12 cellular contexts compared by ENCODE assay signal in genomic region chr17:42142371-42142896, GRCh38. TPM values are rescaled to one million over a fixed set of nuclear protein-coding genes. Genes with fewer than 3 reads are reported as not detected.
DNase-seq lines count a peak whose midpoint lies in the region; ATAC-seq and TF ChIP-seq lines count a peak whose summit lies in the region.
"Had no signal": no experiment of that assay in that cellular context is flagged by ENCODE, and none has a peak within 500 bp of the region (broad histone marks: within the 10 kb centered on the region; RNA-seq: fewer than 3 reads in every experiment).

No MANE protein-coding gene starts in this region.

- POLR2A ChIA-PET in IMR-90 (lab: Charles Lee; ENCODE audit: unreplicated experiment) = no interaction called here

- peak overlapping the region; percentile 55 for H3K27ac ChIP-seq in IMR-90 (ENCODE audit: insufficient read depth, low read length)
- peak overlapping the region; percentile 35 for H3K27ac ChIP-seq in cingulate gyrus (ENCODE audit: low read depth, low read length)
- H3K27ac ChIP-seq in mesodermal cell (ENCODE audit: low read depth, low read length, severe bottlenecking) = peak overlapping the region; percentile 26
- H3K27ac ChIP-seq: C4-2B had no signal

- H3K36me3 ChIP-seq in IMR-90 (ENCODE audit: control insufficient read depth, insufficient read depth, low read length) (peaks cover 19% of the 10 kb centered on the region), mesodermal cell (ENCODE audit: control insufficient read depth, insufficient read depth, low read length) (peaks cover 66% of the 10 kb centered on the region)

- no peak overlapping the region for H2AFZ ChIP-seq in IMR-90 (replicated peaks; ENCODE audit: low read length, poor library complexity)

- H3K4me1 ChIP-seq in IMR-90 (ENCODE audit: control insufficient read depth, insufficient read depth, low read length) = peaks cover 26% of the 10 kb centered on the region
- H3K4me1 ChIP-seq in mesodermal cell (ENCODE audit: control insufficient read depth, insufficient read depth, low read length, poor library complexity, severe bottlenecking) = peaks cover 12% of the 10 kb centered on the region

- DNase-seq in ACHN (peak; percentile 48), IMR-90 (peak; percentile 87), GF-D8 (lab: John Stamatoyannopoulos, UW) (no peak), NCI-H187 treated with DMSO at 0.1 percent for 48 hours (lab: John Stamatoyannopoulos, UW) (no peak), G401 (ENCODE audit: low spot score) (no peak)
- no peak for DNase-seq in stimulated activated CD4-positive, alpha-beta T cell treated with anti-CD3 and anti-CD28 coated beads, Interleukin-2, amount 100 ng/mL, for 24 hours
- DNase-seq: activated T-cell treated with anti-CD3 and anti-CD28 coated beads, Interleukin-2, amount 50 U/mL, for 1 hour; stimulated activated naive CD4-positive, alpha-beta T cell treated with Interleukin-2 at 50 U/mL for 16 hours had no signal

- H2BK20ac ChIP-seq in IMR-90 (ENCODE audit: low read depth, low read length) = no peak overlapping the region

- peak overlapping the region; percentile 58; the same call in 1 of the 2 replicates for H2AK5ac ChIP-seq in IMR-90 (ENCODE audit: low read depth, low read length)

- peak overlapping the region; percentile 49 for H2AK9ac ChIP-seq in IMR-90 (replicated peaks; ENCODE audit: low read depth, low read length, poor library complexity)

- peaks cover 69% of the 10 kb centered on the region for H4K20me1 ChIP-seq in IMR-90 (ENCODE audit: insufficient read depth, low read length)

- H2BK15ac ChIP-seq in IMR-90 (ENCODE audit: low read depth, low read length) = no peak overlapping the region; the same call in 2 of the 3 replicates

- H4K8ac ChIP-seq in IMR-90 (ENCODE audit: low read depth in 2 of 2, low read length in 2 of 2) = peak overlapping the region in 1 of 2 experiments; percentile 6; a peak in 1 of 4 replicates

- BruUV-seq in IMR-90 (replicated peaks; lab: Mats Ljungman, UMichigan) = no TSS peak

- H3K79me1 ChIP-seq in IMR-90 (ENCODE audit: low read depth in 1 of 2, low read length in 2 of 2) = peaks cover 21 to 70% of the 10 kb centered on the region in 2 experiments

- TF ChIP-seq RAD21 in IMR-90 (IDR thresholded peaks at IDR 0.05; ENCODE audit: low read length) = no peak

- H3K9ac ChIP-seq in IMR-90 (ENCODE audit: low read depth, low read length) = no peak overlapping the region

- no peak overlapping the region for H4K5ac ChIP-seq in IMR-90 (ENCODE audit: low read depth, low read length)

- no peak overlapping the region for H3K56ac ChIP-seq in IMR-90 (ENCODE audit: extremely low read depth, insufficient read depth, low read length)

- H3K27me3 ChIP-seq in IMR-90 (ENCODE audit: control insufficient read depth, insufficient read depth, low read length) = no peaks in the 10 kb centered on the region

- peak overlapping the region; percentile 33; the same call in 1 of the 2 replicates for H3K4me2 ChIP-seq in IMR-90 (ENCODE audit: low read depth, low read length)

- H3K4me3 ChIP-seq in IMR-90 (ENCODE audit: insufficient read depth, low read depth, low read length) (no peak overlapping the region), mesodermal cell (ENCODE audit: extremely low read depth, insufficient read depth, low read length, poor library complexity, severe bottlenecking) (no peak overlapping the region)

- peaks cover 42% of the 10 kb centered on the region for H3K9me1 ChIP-seq in IMR-90 (ENCODE audit: insufficient read depth, low read length)

- no peak for TF ChIP-seq POLR2A in IMR-90 (IDR thresholded peaks at IDR 0.05; ENCODE audit: low read depth, low read length)

- no peak overlapping the region for H3K18ac ChIP-seq in IMR-90 (ENCODE audit: low read depth, low read length)

- CTCF ChIA-PET in IMR-90 (lab: Yijun Ruan, JAX) = no interaction called here

- H4K91ac ChIP-seq in IMR-90 (ENCODE audit: insufficient read depth, low read depth, low read length) = peak overlapping the region; percentile 8; the same call in 1 of the 2 replicates

- peak overlapping the region; percentile 67; the same call in 1 of the 2 replicates for H3K14ac ChIP-seq in IMR-90 (replicated peaks; ENCODE audit: low read depth, low read length)

- dilution Hi-C loops in IMR-90 (cut with HindIII; ENCODE audit: low sequenced_read_pairs, unreplicated experiment) = no loop called here

- in situ Hi-C loops in ACHN (cut with HindIII; ENCODE audit: low pct_ligation_motif_present, low pct_unique_long_range_greater_than_20kb, low sequenced_read_pairs) (no loop called here), IMR-90 (cut with MboI; ENCODE audit: low sequenced_read_pairs) (no loop called here), G401 (cut with HindIII; ENCODE audit: low sequenced_read_pairs) (no loop called here)

- H3K4ac ChIP-seq in IMR-90 (ENCODE audit: low read depth, low read length) = peak overlapping the region; percentile 74

- intact Hi-C loops in IMR-90 (cut with micrococcal nuclease) = no loop called here

- H2BK120ac ChIP-seq in IMR-90 (ENCODE audit: low read depth, low read length) = peak overlapping the region; percentile 64

- H3K9me3 ChIP-seq in IMR-90 (ENCODE audit: control insufficient read depth, insufficient read depth, low read length) (no peaks in the 10 kb centered on the region), mesodermal cell (ENCODE audit: control insufficient read depth, low read length) (no peaks in the 10 kb centered on the region)

- peak overlapping the region; percentile 55; the same call in 1 of the 2 replicates for H3K23ac ChIP-seq in IMR-90 (ENCODE audit: low read depth, low read length)

- TF ChIP-seq CTCF in IMR-90 (conservative IDR thresholded peaks at IDR 0.05; ENCODE audit: low read depth, low read length) = no peak; the same call in 1 of the 2 replicates

- H2BK5ac ChIP-seq in IMR-90 (ENCODE audit: low read depth, low read length, poor library complexity, severe bottlenecking) = peak overlapping the region; percentile 87

- 33% methylated on average over 6 of the region's 7 CpGs; no CpG with 5 or more reads in 1 of the 2 experiments for WGBS in IMR-90 (ENCODE audit: extremely low coverage in 2 of 2, insufficient read length in 1 of 2), 2 experiments
- WGBS in mesodermal cell (ENCODE audit: insufficient coverage in 2 of 2), 2 experiments = 81 to 99% methylated on average over 7 of the region's 7 CpGs

- ATAC-seq in IMR-90 (ENCODE audit: low read depth) = peak; percentile 77

TF ChIP-seq in IMR-90, 13 proteins besides CTCF, POLR2A, EP300 and RAD21 (continues in another document):
- no peak for TF ChIP-seq USF2 (IDR thresholded peaks at IDR 0.05; ENCODE audit: low read depth, low read length)
- peak; percentile 42; the same call in 1 of the 2 replicates for TF ChIP-seq FOS (IDR thresholded peaks at IDR 0.05; ENCODE audit: low read depth, low read length)
- TF ChIP-seq SMC3 (IDR thresholded peaks at IDR 0.05; ENCODE audit: low read depth, low read length) = no peak
- TF ChIP-seq CHD1 (IDR thresholded peaks at IDR 0.05; ENCODE audit: low read depth, low read length) = no peak
- TF ChIP-seq RCOR1 (IDR thresholded peaks at IDR 0.05; ENCODE audit: insufficient replicate concordance, low read length) = no peak
- TF ChIP-seq MAZ (IDR thresholded peaks at IDR 0.05; ENCODE audit: borderline replicate concordance, low read depth, low read length) = no peak
- peak; percentile 35; the same call in 1 of the 2 replicates for TF ChIP-seq RFX5 (IDR thresholded peaks at IDR 0.05; ENCODE audit: low read depth, low read length)

RNA-seq across cellular contexts. Expression of gene RAB5C, which starts 12.4 kb away (rescaled TPM):
- total RNA-seq in IMR-90 (2012; rRNA removed) = 112 and 126 TPM in 2 replicates
- polyA plus RNA-seq in IMR-90 (2012; rRNA removed) = 277 and 312 TPM in 2 replicates
- 208 and 308 TPM in 2 replicates for polyA plus RNA-seq in IMR-90 (2012; cell fraction: cytosol; rRNA removed)
- 135 and 149 TPM in 2 replicates for polyA plus RNA-seq in IMR-90 (2012; cell fraction: nucleus; rRNA removed; ENCODE audit: low replicate concordance)
- 137 TPM for polyA plus RNA-seq in mesodermal cell (2013, experiment 1 of 2)
- polyA plus RNA-seq in mesodermal cell (2013, experiment 2 of 2) = 122 TPM
- total RNA-seq in G401 (2014; rRNA removed; shearing (Covaris generic)) = 130 and 145 TPM in 2 replicates

RNA-seq across cellular contexts. Expression of gene HSPB9, which starts 19.8 kb away (rescaled TPM):
- not detected in 2 replicates for total RNA-seq in IMR-90 (2012; rRNA removed)
- not detected in 2 replicates for polyA plus RNA-seq in IMR-90 (2012; rRNA removed)
- polyA plus RNA-seq in IMR-90 (2012; cell fraction: cytosol; rRNA removed) = not detected in 2 replicates
- polyA plus RNA-seq in IMR-90 (2012; cell fraction: nucleus; rRNA removed; ENCODE audit: low replicate concordance) = 0.06 and 0.09 TPM in 2 replicates
- polyA plus RNA-seq in mesodermal cell (2013, experiment 1 of 2) = 0.15 TPM
- not detected for polyA plus RNA-seq in mesodermal cell (2013, experiment 2 of 2)
- not detected in 2 replicates for total RNA-seq in G401 (2014; rRNA removed; shearing (Covaris generic))

RNA-seq across cellular contexts. Expression of gene KAT2A, which starts 21.3 kb away (rescaled TPM):
- total RNA-seq in IMR-90 (2012; rRNA removed) = 5.3 and 6.3 TPM in 2 replicates
- 28.2 and 31.4 TPM in 2 replicates for polyA plus RNA-seq in IMR-90 (2012; rRNA removed)
- polyA plus RNA-seq in IMR-90 (2012; cell fraction: cytosol; rRNA removed) = 12.9 and 17.4 TPM in 2 replicates
- polyA plus RNA-seq in IMR-90 (2012; cell fraction: nucleus; rRNA removed; ENCODE audit: low replicate concordance) = 273 and 329 TPM in 2 replicates
- polyA plus RNA-seq in mesodermal cell (2013, experiment 1 of 2) = 30.2 TPM
- polyA plus RNA-seq in mesodermal cell (2013, experiment 2 of 2) = 23.6 TPM
- 26.3 and 28.6 TPM in 2 replicates for total RNA-seq in G401 (2014; rRNA removed; shearing (Covaris generic))

RNA-seq across cellular contexts. Expression of gene DHX58, which starts 29.9 kb away (rescaled TPM):
- total RNA-seq in IMR-90 (2012; rRNA removed) = 1.1 and 1.4 TPM in 2 replicates
- polyA plus RNA-seq in IMR-90 (2012; rRNA removed) = 1.9 and 2.8 TPM in 2 replicates
- 1.9 and 2.5 TPM in 2 replicates for polyA plus RNA-seq in IMR-90 (2012; cell fraction: cytosol; rRNA removed)
- 14.8 and 19.4 TPM in 2 replicates for polyA plus RNA-seq in IMR-90 (2012; cell fraction: nucleus; rRNA removed; ENCODE audit: low replicate concordance)
- polyA plus RNA-seq in mesodermal cell (2013, experiment 1 of 2) = 0.33 TPM
- polyA plus RNA-seq in mesodermal cell (2013, experiment 2 of 2) = not detected
- total RNA-seq in G401 (2014; rRNA removed; shearing (Covaris generic)) = 2.4 and 6.5 TPM in 2 replicates

RNA-seq across cellular contexts. Expression of gene KCNH4, which starts 38.5 kb away (rescaled TPM):
- total RNA-seq in IMR-90 (2012; rRNA removed) = not detected in 2 replicates
- polyA plus RNA-seq in IMR-90 (2012; rRNA removed) = 0.03 and 0.06 TPM in 2 replicates
- polyA plus RNA-seq in IMR-90 (2012; cell fraction: cytosol; rRNA removed) = 0.02 and 0.05 TPM in 2 replicates
- polyA plus RNA-seq in IMR-90 (2012; cell fraction: nucleus; rRNA removed; ENCODE audit: low replicate concordance) = 0.09 and 0.11 TPM in 2 replicates
- 0.07 TPM for polyA plus RNA-seq in mesodermal cell (2013, experiment 1 of 2)
- not detected for polyA plus RNA-seq in mesodermal cell (2013, experiment 2 of 2)
- total RNA-seq in G401 (2014; rRNA removed; shearing (Covaris generic)) = not detected in 2 replicates
- total RNA-seq: liver had no signal

Comparison
In these comparisons a context has a peak if more than half of its experiments do, and no peak if none do; other contexts are left out.
1. DNase-seq: peak in ACHN (single experiment) and IMR-90 (single experiment); none in GF-D8 (single experiment), stimulated activated CD4-positive, alpha-beta T cell treated with anti-CD3 and anti-CD28 coated beads, Interleukin-2, amount 100 ng/mL, for 24 hours (0 of 2), NCI-H187 treated with DMSO at 0.1 percent for 48 hours (single experiment) and G401 (single experiment).
2. Peak in every context shown above with its lines, with median percentiles within 50 percentile points of each other: H3K27ac ChIP-seq.